16 cellular contexts compared by ENCODE assay signal in the genomic region with DNA sequence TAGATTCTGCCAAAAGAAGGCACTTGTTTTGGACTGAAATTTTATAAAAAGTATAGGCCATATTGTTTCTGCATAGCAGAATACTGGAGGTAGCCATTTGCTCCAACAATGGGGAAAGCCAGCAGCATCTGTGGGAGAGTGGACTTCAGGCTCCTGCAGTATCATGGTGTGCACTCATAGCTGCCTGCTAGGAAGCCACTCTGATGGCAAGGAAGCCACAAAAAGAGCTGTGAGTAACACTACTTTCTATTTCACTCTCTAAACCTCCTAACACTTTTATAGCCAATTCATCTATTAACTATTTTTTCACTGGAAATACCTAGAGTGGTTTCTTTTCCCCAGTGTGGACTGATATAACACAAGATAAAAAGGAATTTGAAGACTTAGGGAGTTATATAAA.
"Had no signal": no experiment of that assay in that cellular context is flagged by ENCODE, and none has a peak within 500 bp of the region (broad histone marks: within the 10 kb centered on the region; RNA-seq: fewer than 3 reads in every experiment).

No MANE protein-coding gene starts in this region.

- H3K36me3 ChIP-seq: pancreas, sigmoid colon, spleen, stomach had no signal

- H3K27ac ChIP-seq: pancreas, sigmoid colon, spleen, stomach, testis had no signal

- H3K4me3 ChIP-seq: mucosa of descending colon, pancreas, sigmoid colon, spleen, stomach, testis had no signal

- DNase-seq: activated CD4-positive, alpha-beta memory T cell treated with anti-CD3 and anti-CD28 coated beads for 36 hours; activated CD4-positive, CD25-positive, alpha-beta regulatory T cell treated with anti-CD3 and anti-CD28 coated beads, Interleukin-2, amount 50 U/mL, for 72 hours; activated gamma-delta T cell treated with Interleukin-2 at 50 U/mL for 16 hours; activated T-cell treated with anti-CD3 and anti-CD28 coated beads, Interleukin-2, amount 50 U/mL, for 48 hours; effector memory CD4-positive, alpha-beta T cell; foreskin melanocyte; kidney glomerular epithelial cell; left ventricle myocardium superior; mucosa of descending colon; naive thymus-derived CD8-positive, alpha-beta T cell; pancreas; sigmoid colon; spleen; stomach; T1000; testis had no signal

- H3K27me3 ChIP-seq: pancreas, sigmoid colon, spleen, stomach, testis had no signal

- H3K9me3 ChIP-seq: mucosa of descending colon, pancreas, sigmoid colon, stomach, testis had no signal

- ATAC-seq: left ventricle myocardium superior; mucosa of descending colon; naive thymus-derived CD8-positive, alpha-beta T cell; pancreas had no signal

- H3K4me1 ChIP-seq: pancreas, sigmoid colon, spleen, stomach, testis had no signal
